8 cellular contexts compared by ENCODE assay signal in the genomic region with DNA sequence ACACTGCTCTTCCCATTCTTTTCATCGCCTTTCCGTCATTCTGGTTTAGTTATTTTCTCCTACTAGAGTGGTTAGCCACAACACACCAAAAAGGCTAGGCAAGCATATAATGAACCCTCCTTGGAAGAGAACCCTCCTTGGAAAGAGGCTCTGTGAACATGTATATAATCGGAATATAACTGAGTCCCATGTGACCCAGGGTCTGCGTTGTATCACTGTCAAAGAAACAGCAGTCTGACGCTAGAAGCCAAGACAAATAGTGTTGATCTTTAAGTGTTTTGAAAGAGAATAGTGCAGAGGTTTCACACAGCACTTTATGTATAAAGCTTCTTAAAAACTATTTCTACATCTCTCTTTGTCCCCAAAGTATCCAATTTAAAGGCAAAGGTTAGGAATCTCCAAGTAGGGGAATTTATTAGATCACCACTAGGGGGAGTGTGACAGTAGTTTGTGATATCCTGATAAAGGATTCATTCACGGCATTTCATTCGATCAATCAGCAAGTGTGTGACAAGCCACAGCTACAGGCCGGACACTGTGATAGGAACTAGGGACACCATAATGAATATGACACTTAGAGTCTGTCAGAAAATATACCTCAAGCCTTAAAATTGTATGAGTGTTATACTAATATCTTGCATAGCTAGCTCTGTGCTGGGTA.
A peak's percentile ranks its signal among the peaks of the same experiment; 100 is the strongest.
DNase-seq lines count a peak whose midpoint lies in the region; ATAC-seq, FAIRE-seq and TF ChIP-seq lines count a peak whose summit lies in the region.

No MANE protein-coding gene starts in this region.

- H3K4me1 ChIP-seq in GM12878 (ENCODE audit: control insufficient read depth, insufficient read depth, low read length) = no peaks in the 10 kb centered on the region
- H3K4me1 ChIP-seq in aorta (ENCODE audit: control insufficient read depth in 1 of 2, insufficient read depth in 2 of 2, low read length in 2 of 2) = no peaks in the 10 kb centered on the region

- H3K27me3 ChIP-seq in H7 (ENCODE audit: control insufficient read depth, insufficient read depth, low read length) (no peaks in the 10 kb centered on the region), GM12878 (replicated peaks in 1 of 2; ENCODE audit: control insufficient read depth in 2 of 2, insufficient read depth in 2 of 2, low read length in 1 of 2) (no peaks in the 10 kb centered on the region), kidney epithelial cell (ENCODE audit: control insufficient read depth, insufficient read depth, low read length) (no peaks in the 10 kb centered on the region), aorta (ENCODE audit: control insufficient read depth in 1 of 2, insufficient read depth in 2 of 2, low read length in 1 of 2) (no peaks in the 10 kb centered on the region)

- H3K27ac ChIP-seq in GM12878 (ENCODE audit: control insufficient read depth, insufficient read depth) (no peak overlapping the region), aorta (ENCODE audit: low read depth in 1 of 2, low read length in 2 of 2) (no peak overlapping the region)

- intact Hi-C loops in GM12878 (cut with micrococcal nuclease; ENCODE audit: unreplicated experiment) (loop anchor here (1.0 to 5.0 kb wide), 2 partner anchors 354 to 1118 kb away; no protein-coding TSS in a partner anchor), aorta (cut with DNase I) (loop anchor here (2.0 to 5.0 kb wide), 2 partner anchors 1116 to 1120 kb away; a partner anchor contains a TSS)

- in situ Hi-C loops in GM12878 (cut with MboI) = loop anchor here (5.0 kb wide), 1 partner anchor 1111 kb away; no protein-coding TSS in a partner anchor

- no peak for TF ChIP-seq EP300 in GM12878 (IDR thresholded peaks at IDR 0.05; ENCODE audit: borderline replicate concordance in 1 of 2, control insufficient read depth in 1 of 2, low read depth in 2 of 2, low read length in 2 of 2)

- SMC1A ChIA-PET in GM12878 (lab: Charles Lee; ENCODE audit: uncharacterized antibody, unreplicated experiment) = interaction anchor here (0.8 to 3.7 kb wide), 8 partner anchors 10 to 1118 kb away, joined by 3 to 49 read pairs (median 5); no protein-coding TSS in a partner anchor

- ATAC-seq in GM12878 = peak; percentile 73
- ATAC-seq in aorta (ENCODE audit: low FRiP score) = peak; percentile 56

- TF ChIP-seq CTCF in GM10248 (IDR thresholded peaks at IDR 0.05; ENCODE audit: control extremely low read depth, extremely low read depth, low read depth, missing control alignments) (peak; percentile 39), GM12878 (IDR thresholded peaks at IDR 0.05 in 2 of 3, conservative IDR thresholded peaks at IDR 0.05 in 1 of 3; ENCODE audit: control insufficient read depth in 2 of 3, extremely low read depth in 1 of 3, insufficient read depth in 1 of 3, low read depth in 3 of 3, low read length in 3 of 3) (peak; percentile 47 to 70 (median 56); a peak in 5 of 6 replicates), kidney epithelial cell (IDR thresholded peaks at IDR 0.05; ENCODE audit: insufficient read depth, low read length, poor library complexity, severe bottlenecking) (peak; percentile 57)

- no peaks in the 10 kb centered on the region for H3K36me3 ChIP-seq in H7 (replicated peaks; ENCODE audit: control insufficient read depth, insufficient read depth, low read length)
- H3K36me3 ChIP-seq in GM12878 (ENCODE audit: control insufficient read depth in 2 of 2, insufficient read depth in 2 of 2, low read length in 1 of 2) = no peaks in the 10 kb centered on the region
- H3K36me3 ChIP-seq in kidney epithelial cell (ENCODE audit: control insufficient read depth, insufficient read depth, low read length) = no peaks in the 10 kb centered on the region
- H3K36me3 ChIP-seq in aorta (ENCODE audit: control insufficient read depth in 1 of 2, insufficient read depth in 2 of 2, low read length in 1 of 2) = no peaks in the 10 kb centered on the region

- no peak overlapping the region for H3K4me2 ChIP-seq in GM12878 (ENCODE audit: control insufficient read depth, insufficient read depth)

- peak; percentile 15 for DNase-seq in GM10248 (ENCODE audit: extremely low spot score)
- peak; percentile 19 for DNase-seq in H7
- DNase-seq in NCI-H1930 (lab: John Stamatoyannopoulos, UW) = peak; percentile 2 to 34
- no peak for DNase-seq in GM12878 (ENCODE audit: low read depth, low spot score)
- no peak for DNase-seq in kidney epithelial cell (ENCODE audit: low read depth)
- DNase-seq in aorta = no peak
- DNase-seq in HPDE6-E6E7 (ENCODE audit: extremely low spot score) = no peak
- no peak for DNase-seq in NCI-H1436 treated with DMSO at 0.1 percent for 48 hours (lab: John Stamatoyannopoulos, UW)

- peak; percentile 18 for FAIRE-seq in GM12878 (lab: Jason Lieb, UNC)

- no TSS peak for BruUV-seq in GM12878 (replicated peaks; lab: Mats Ljungman, UMichigan)

- no peak overlapping the region for H2AFZ ChIP-seq in GM12878 (ENCODE audit: control insufficient read depth, low read depth, low read length)

- no peak for TF ChIP-seq POLR2A in GM12878 (IDR thresholded peaks at IDR 0.05; ENCODE audit: low read depth, low read length)

- H4K20me1 ChIP-seq in GM12878 (ENCODE audit: control insufficient read depth, insufficient read depth) = no peaks in the 10 kb centered on the region

- CTCF ChIA-PET in GM10248 (lab: Yijun Ruan, JAX) = interaction anchor here (0.7 to 5.0 kb wide), 33 partner anchors 8 to 1144 kb away, joined by 3 to 67 read pairs (median 4); a partner anchor contains a TSS
- CTCF ChIA-PET in GM12878 (lab: Yijun Ruan, JAX) = interaction anchor here (0.7 to 5.0 kb wide), 32 partner anchors 10 to 1125 kb away, joined by 3 to 95 read pairs (median 4); a partner anchor contains a TSS

- no peak overlapping the region for H3K4me3 ChIP-seq in H7 (ENCODE audit: insufficient read depth, low read depth, low read length)
- H3K4me3 ChIP-seq in GM12878 = no peak overlapping the region
- no peak overlapping the region for H3K4me3 ChIP-seq in kidney epithelial cell (ENCODE audit: low read depth, low read length)
- no peak overlapping the region for H3K4me3 ChIP-seq in aorta (ENCODE audit: low read length in 2 of 2)

- RAD21 ChIA-PET in GM12878 (lab: Charles Lee; ENCODE audit: unreplicated experiment) = interaction anchor here (1.4 to 2.6 kb wide), 4 partner anchors 1112 to 1119 kb away, joined by 4 to 10 read pairs (median 6); a partner anchor contains a TSS

- TF ChIP-seq RAD21 in GM12878 (IDR thresholded peaks at IDR 0.05; ENCODE audit: insufficient read depth, low read depth, low read length) = peak; percentile 42

- no peaks in the 10 kb centered on the region for H3K79me2 ChIP-seq in GM12878 (ENCODE audit: control insufficient read depth, insufficient read depth, low read length)

- POLR2A ChIA-PET in GM10248 (lab: Yijun Ruan, JAX) = no interaction called here
- POLR2A ChIA-PET in GM12878 (lab: Charles Lee) = no interaction called here

- no peak overlapping the region for H3K9ac ChIP-seq in GM12878 (ENCODE audit: control insufficient read depth, insufficient read depth, low read length)

- 42% methylated on average over 8 of the region's 8 CpGs for WGBS in GM12878 (ENCODE audit: insufficient coverage, insufficient replicate concordance, low lambda C conversion rate, missing lambda C conversion rate)
- WGBS in aorta, 2 donors = 11 to 13% methylated on average over 8 of the region's 8 CpGs

- H3K9me3 ChIP-seq in GM12878 (replicated peaks; ENCODE audit: control insufficient read depth, insufficient read depth, low read length) = no peaks in the 10 kb centered on the region
- no peaks in the 10 kb centered on the region for H3K9me3 ChIP-seq in aorta (ENCODE audit: control insufficient read depth, low read length)

TF ChIP-seq in GM12878, 131 proteins besides CTCF, POLR2A, EP300 and RAD21:
- TF ChIP-seq, protein P1, sequence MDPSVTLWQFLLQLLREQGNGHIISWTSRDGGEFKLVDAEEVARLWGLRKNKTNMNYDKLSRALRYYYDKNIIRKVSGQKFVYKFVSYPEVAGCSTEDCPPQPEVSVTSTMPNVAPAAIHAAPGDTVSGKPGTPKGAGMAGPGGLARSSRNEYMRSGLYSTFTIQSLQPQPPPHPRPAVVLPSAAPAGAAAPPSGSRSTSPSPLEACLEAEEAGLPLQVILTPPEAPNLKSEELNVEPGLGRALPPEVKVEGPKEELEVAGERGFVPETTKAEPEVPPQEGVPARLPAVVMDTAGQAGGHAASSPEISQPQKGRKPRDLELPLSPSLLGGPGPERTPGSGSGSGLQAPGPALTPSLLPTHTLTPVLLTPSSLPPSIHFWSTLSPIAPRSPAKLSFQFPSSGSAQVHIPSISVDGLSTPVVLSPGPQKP (IDR thresholded peaks at IDR 0.05; ENCODE audit: low read depth, low read length) = no peak
- peak; percentile 66; the same call in 1 of the 2 replicates for TF ChIP-seq SMC3 (IDR thresholded peaks at IDR 0.05; ENCODE audit: borderline replicate concordance, low read length)

Comparison
In these comparisons a context has a peak if more than half of its experiments do, and no peak if none do; other contexts are left out.
1. DNase-seq: peak in GM10248 (single experiment), H7 (single experiment) and NCI-H1930 (2 of 2); none in GM12878 (single experiment), kidney epithelial cell (single experiment), aorta (0 of 2), HPDE6-E6E7 (single experiment) and NCI-H1436 treated with DMSO at 0.1 percent for 48 hours (single experiment).
2. Peak in every context shown above with its lines, with median percentiles within 50 percentile points of each other: CTCF ChIP-seq.